Comparison of ENCODE assay signal across 9 cellular contexts in the genomic region with DNA sequence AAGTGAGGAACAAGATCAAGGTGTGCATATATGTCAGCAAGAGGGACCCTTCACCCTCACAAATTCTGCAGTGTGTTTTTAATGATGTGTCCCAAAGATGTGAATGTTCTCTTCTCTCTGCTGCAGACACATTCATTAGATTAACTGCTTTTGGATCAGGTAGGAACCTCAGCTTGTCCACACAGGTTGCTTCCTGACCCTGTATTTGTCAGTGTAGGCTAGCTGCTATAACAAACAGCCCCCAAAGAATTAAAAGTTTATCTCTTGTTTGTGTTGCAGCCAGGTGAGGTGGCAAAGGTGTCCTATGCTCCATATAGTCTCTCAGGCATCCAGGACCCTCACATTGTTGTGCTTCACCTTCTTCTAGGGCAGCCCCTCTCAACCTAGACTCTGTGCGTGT. TPM values are rescaled to one million over a fixed set of nuclear protein-coding genes. Genes with fewer than 3 reads are reported as not detected.
"Had no signal": no experiment of that assay in that cellular context is flagged by ENCODE, and none has a peak within 500 bp of the region (broad histone marks: within the 10 kb centered on the region; RNA-seq: fewer than 3 reads in every experiment).

No MANE protein-coding gene starts in this region.

- DNase-seq: H9, HCEC 1CT, KG1 had no signal

- ATAC-seq: GM23338 had no signal

- H3K4me2 ChIP-seq: GM23338 had no signal

- H2AFZ ChIP-seq: GM23338 had no signal

- H3K4me3 ChIP-seq: GM23338 had no signal

- FAIRE-seq: H1, H54, HTR-8/SVneo had no signal

RNA-seq across cellular contexts. Expression of a gene that starts 17.8 kb away (rescaled TPM):
- total RNA-seq: HT-29 had no signal
- polyA plus RNA-seq: IgD-negative memory B cell had no signal

RNA-seq across cellular contexts. Expression of a gene that starts 59.1 kb away (rescaled TPM):
- total RNA-seq: HT-29 had no signal
- polyA plus RNA-seq: IgD-negative memory B cell had no signal
